Comparison of ENCODE assay signal across 8 cellular contexts in the genomic region with DNA sequence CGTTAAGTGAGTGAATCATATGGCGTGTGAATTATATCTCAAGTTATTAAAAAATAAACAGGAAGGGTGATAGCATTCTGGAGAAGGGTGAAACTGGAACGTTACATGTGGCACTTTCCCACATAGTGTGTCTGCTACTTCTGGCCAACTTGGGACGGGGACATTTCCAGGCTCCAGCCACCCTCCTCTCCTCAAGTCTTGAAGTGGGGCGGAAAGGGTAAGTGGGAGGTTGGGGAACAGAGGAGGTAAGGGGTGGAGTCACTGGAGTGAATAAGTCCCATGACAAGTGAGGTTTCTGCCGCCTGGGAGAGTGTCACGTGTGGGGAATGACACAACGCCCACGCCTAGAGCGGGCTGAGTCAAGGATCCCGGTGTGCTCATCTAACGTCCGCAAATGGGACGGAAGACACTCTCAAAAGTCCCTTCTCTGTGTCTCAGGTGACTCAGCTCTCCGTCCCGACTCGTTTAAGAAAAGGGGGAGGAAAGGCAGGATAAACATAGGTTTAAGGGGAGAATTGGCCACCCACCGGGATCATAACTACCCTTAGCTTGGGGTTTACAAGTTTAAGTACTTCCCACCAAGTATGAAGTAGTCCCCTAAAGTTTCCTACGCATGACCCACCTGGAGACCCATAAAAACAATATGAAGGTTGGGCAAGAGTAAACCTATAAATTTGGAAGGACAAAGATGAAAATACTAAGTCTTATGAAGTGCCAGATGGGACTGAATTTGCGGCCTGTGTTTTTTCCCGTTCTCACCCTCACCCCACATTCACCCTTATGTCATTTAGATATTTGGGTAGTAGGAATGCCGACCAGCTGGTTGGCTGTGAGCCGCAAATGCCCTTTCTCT. TPM values are rescaled to one million over a fixed set of nuclear protein-coding genes. Genes with fewer than 3 reads are reported as not detected.
A peak's percentile ranks its signal among the peaks of the same experiment; 100 is the strongest.
DNase-seq lines count a peak whose midpoint lies in the region; ATAC-seq and TF ChIP-seq lines count a peak whose summit lies in the region.

No MANE protein-coding gene starts in this region.

- peak overlapping the region; percentile 91 for H3K4me2 ChIP-seq in mammary epithelial cell (ENCODE audit: insufficient read depth, low read depth, low read length)

- H3K4me3 Mint-ChIP-seq in WTC11, result peak overlapping the region; percentile 96

- H3K36me3 ChIP-seq in mammary epithelial cell (ENCODE audit: insufficient read depth, low read length), result no peaks in the 10 kb centered on the region

- H3K79me2 ChIP-seq in mammary epithelial cell (ENCODE audit: insufficient read depth, low read length), result peaks cover 37% of the 10 kb centered on the region

- in situ Hi-C loops in mammary epithelial cell (cut with MboI; ENCODE audit: low sequenced_read_pairs in 2 of 2), result no loop called here

- peaks cover 27% of the 10 kb centered on the region for H3K4me1 Mint-ChIP-seq in WTC11

- H3K9ac ChIP-seq in mammary epithelial cell (ENCODE audit: insufficient read depth, low read length), result peak overlapping the region; percentile 100

- BruUV-seq in mammary epithelial cell (replicated peaks; lab: Mats Ljungman, UMichigan), result TSS peak; percentile 76

- peak; percentile 38 for ATAC-seq in GM21723 (IDR thresholded peaks at IDR 0.05; ENCODE audit: unreplicated experiment)
- peak; percentile 16 for ATAC-seq in WTC11

- no peaks in the 10 kb centered on the region for H3K9me3 ChIP-seq in mammary epithelial cell (replicated peaks; ENCODE audit: insufficient read depth, low read length)

- TF ChIP-seq CTCF in WTC11 (IDR thresholded peaks at IDR 0.05), result no peak
- TF ChIP-seq CTCF in mammary epithelial cell (conservative IDR thresholded peaks at IDR 0.05 in 1 of 2, IDR thresholded peaks at IDR 0.05 in 1 of 2; ENCODE audit: extremely low read depth in 1 of 2, insufficient read depth in 1 of 2, low read depth in 1 of 2, low read length in 2 of 2), result no peak

- H3K4me3 ChIP-seq in mammary epithelial cell (replicated peaks in 1 of 3; ENCODE audit: insufficient read depth in 1 of 3, low read depth in 2 of 3, low read length in 3 of 3) (peak overlapping the region; percentile 48 to 67 (median 58)), skin epidermis (peak overlapping the region; percentile 34 to 100 (median 87))

- no peaks in the 10 kb centered on the region for H3K27me3 ChIP-seq in mammary epithelial cell (ENCODE audit: insufficient read depth, low read length)

- no peaks in the 10 kb centered on the region for H3K27me3 Mint-ChIP-seq in WTC11 (ENCODE audit: low read depth)

- 7% methylated on average over 19 of the region's 23 CpGs for WGBS in mammary epithelial cell (ENCODE audit: low coverage, missing lambda C conversion rate)

- peak overlapping the region; percentile 99 for H3K27ac Mint-ChIP-seq in WTC11

- H3K4me1 ChIP-seq in mammary epithelial cell (ENCODE audit: insufficient read depth, low read length), result peaks cover 30% of the 10 kb centered on the region

- H3K27ac ChIP-seq in mammary epithelial cell (ENCODE audit: insufficient read depth, low read depth, low read length) (peak overlapping the region; percentile 100), skin epidermis (peak overlapping the region; percentile 82 to 100 (median 98))

- no peaks in the 10 kb centered on the region for H4K20me1 ChIP-seq in mammary epithelial cell (ENCODE audit: insufficient read depth, low read length)

- H3K9me3 Mint-ChIP-seq in WTC11, result no peaks in the 10 kb centered on the region

- dilution Hi-C loops in mammary epithelial cell (cut with HindIII; ENCODE audit: low sequenced_read_pairs), result no loop called here

- H2AFZ ChIP-seq in mammary epithelial cell (ENCODE audit: low read depth, low read length), result peak overlapping the region; percentile 83

- H3K36me3 Mint-ChIP-seq in WTC11, result no peaks in the 10 kb centered on the region

- DNase-seq in CMK (ENCODE audit: low read depth) (peak; percentile 85), NCI-H146 treated with DMSO at 0.1 percent for 48 hours (lab: John Stamatoyannopoulos, UW; ENCODE audit: unreplicated experiment) (peak; percentile 69), WTC11 (ENCODE audit: low spot score) (peak; percentile 45), mammary epithelial cell (peak; percentile 99), iPS-NIHi7 (ENCODE audit: extremely low spot score) (peak; percentile 78), NCI-H446 treated with DMSO at 0.1 percent for 48 hours (lab: John Stamatoyannopoulos, UW) (no peak)

- CTCF ChIA-PET in WTC11 (lab: Charles Lee) (interaction anchor here (1.0 to 2.3 kb wide), 4 partner anchors 32 to 121 kb away, joined by 3 to 23 read pairs (median 4); a partner anchor contains a TSS), mammary epithelial cell (lab: Charles Lee; ENCODE audit: low non-redundant PET) (interaction anchor here (0.6 kb wide), 1 partner anchor 484 kb away, joined by 3 read pairs; no protein-coding TSS in a partner anchor)

- POLR2A ChIA-PET in WTC11 (lab: Charles Lee), result interaction anchor here (1.0 to 2.2 kb wide), 5 partner anchors 31 to 255 kb away, joined by 4 to 11 read pairs (median 5); a partner anchor contains a TSS

- intact Hi-C loops in mammary epithelial cell (cut with micrococcal nuclease), result loop anchor here (1.0 to 5.0 kb wide), 4 partner anchors 35 to 170 kb away; a partner anchor contains a TSS

TF ChIP-seq in WTC11, 78 proteins besides CTCF, POLR2A, EP300 and RAD21 (continues in another document):
- TF ChIP-seq, protein P1, sequence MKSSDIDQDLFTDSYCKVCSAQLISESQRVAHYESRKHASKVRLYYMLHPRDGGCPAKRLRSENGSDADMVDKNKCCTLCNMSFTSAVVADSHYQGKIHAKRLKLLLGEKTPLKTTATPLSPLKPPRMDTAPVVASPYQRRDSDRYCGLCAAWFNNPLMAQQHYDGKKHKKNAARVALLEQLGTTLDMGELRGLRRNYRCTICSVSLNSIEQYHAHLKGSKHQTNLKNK (CRISPR knock-in tag; IDR thresholded peaks at IDR 0.05), result no peak
- TF ChIP-seq NFE2L1 (CRISPR knock-in tag; IDR thresholded peaks at IDR 0.05) (0 out of 2 replicates have a peak, but pooled peaks have one; percentile 75), JAZF1 (CRISPR knock-in tag; IDR thresholded peaks at IDR 0.05) (no peak), ZNF138 (CRISPR knock-in tag; conservative IDR thresholded peaks at IDR 0.05) (no peak), ZNF423 (CRISPR knock-in tag; IDR thresholded peaks at IDR 0.05) (no peak), SMAD3 (CRISPR knock-in tag; IDR thresholded peaks at IDR 0.05; ENCODE audit: borderline replicate concordance) (no peak)
- TF ChIP-seq, protein P2, sequence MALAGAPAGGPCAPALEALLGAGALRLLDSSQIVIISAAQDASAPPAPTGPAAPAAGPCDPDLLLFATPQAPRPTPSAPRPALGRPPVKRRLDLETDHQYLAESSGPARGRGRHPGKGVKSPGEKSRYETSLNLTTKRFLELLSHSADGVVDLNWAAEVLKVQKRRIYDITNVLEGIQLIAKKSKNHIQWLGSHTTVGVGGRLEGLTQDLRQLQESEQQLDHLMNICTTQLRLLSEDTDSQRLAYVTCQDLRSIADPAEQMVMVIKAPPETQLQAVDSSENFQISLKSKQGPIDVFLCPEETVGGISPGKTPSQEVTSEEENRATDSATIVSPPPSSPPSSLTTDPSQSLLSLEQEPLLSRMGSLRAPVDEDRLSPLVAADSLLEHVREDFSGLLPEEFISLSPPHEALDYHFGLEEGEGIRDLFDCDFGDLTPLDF (CRISPR knock-in tag; IDR thresholded peaks at IDR 0.05), result no peak
- TF ChIP-seq, protein P3, sequence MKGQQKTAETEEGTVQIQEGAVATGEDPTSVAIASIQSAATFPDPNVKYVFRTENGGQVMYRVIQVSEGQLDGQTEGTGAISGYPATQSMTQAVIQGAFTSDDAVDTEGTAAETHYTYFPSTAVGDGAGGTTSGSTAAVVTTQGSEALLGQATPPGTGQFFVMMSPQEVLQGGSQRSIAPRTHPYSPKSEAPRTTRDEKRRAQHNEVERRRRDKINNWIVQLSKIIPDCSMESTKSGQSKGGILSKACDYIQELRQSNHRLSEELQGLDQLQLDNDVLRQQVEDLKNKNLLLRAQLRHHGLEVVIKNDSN (CRISPR knock-in tag; IDR thresholded peaks at IDR 0.05), result peak; percentile 89
- TF ChIP-seq, protein P4, sequence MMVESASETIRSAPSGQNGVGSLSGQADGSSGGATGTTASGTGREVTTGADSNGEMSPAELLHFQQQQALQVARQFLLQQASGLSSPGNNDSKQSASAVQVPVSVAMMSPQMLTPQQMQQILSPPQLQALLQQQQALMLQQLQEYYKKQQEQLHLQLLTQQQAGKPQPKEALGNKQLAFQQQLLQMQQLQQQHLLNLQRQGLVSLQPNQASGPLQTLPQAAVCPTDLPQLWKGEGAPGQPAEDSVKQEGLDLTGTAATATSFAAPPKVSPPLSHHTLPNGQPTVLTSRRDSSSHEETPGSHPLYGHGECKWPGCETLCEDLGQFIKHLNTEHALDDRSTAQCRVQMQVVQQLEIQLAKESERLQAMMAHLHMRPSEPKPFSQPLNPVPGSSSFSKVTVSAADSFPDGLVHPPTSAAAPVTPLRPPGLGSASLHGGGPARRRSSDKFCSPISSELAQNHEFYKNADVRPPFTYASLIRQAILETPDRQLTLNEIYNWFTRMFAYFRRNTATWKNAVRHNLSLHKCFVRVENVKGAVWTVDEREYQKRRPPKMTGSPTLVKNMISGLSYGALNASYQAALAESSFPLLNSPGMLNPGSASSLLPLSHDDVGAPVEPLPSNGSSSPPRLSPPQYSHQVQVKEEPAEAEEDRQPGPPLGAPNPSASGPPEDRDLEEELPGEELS (CRISPR knock-in tag; IDR thresholded peaks at IDR 0.05), result no peak
- TF ChIP-seq, protein P5, sequence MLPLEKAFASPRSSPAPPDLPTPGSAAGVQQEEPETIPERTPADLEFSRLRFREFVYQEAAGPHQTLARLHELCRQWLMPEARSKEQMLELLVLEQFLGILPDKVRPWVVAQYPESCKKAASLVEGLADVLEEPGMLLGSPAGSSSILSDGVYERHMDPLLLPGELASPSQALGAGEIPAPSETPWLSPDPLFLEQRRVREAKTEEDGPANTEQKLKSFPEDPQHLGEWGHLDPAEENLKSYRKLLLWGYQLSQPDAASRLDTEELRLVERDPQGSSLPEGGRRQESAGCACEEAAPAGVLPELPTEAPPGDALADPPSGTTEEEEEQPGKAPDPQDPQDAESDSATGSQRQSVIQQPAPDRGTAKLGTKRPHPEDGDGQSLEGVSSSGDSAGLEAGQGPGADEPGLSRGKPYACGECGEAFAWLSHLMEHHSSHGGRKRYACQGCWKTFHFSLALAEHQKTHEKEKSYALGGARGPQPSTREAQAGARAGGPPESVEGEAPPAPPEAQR (CRISPR knock-in tag; IDR thresholded peaks at IDR 0.05), result no peak

RNA-seq across cellular contexts. Expression of a gene that starts 1.2 kb away (rescaled TPM):
- total RNA-seq in WTC11 (2021), result 39.6 to 51.9 TPM (median 41.4 TPM) in 3 replicates
- 10 to 100 TPM; 80.4 to 95.3 TPM for total RNA-seq in mammary epithelial cell
- 24.0 TPM for polyA plus RNA-seq in mammary epithelial cell
- 90.9 TPM for polyA minus RNA-seq in mammary epithelial cell

RNA-seq across cellular contexts. Expression of a gene that starts 31.5 kb away (rescaled TPM):
- total RNA-seq in WTC11 (2021) (210 to 238 TPM (median 210 TPM) in 3 replicates), mammary epithelial cell (100 to 1,000 TPM in 1 of 2 donors, 10 to 100 TPM in 1; 47.7 to 180 TPM)
- 392 TPM for polyA plus RNA-seq in mammary epithelial cell
- 43.2 TPM for polyA minus RNA-seq in mammary epithelial cell

RNA-seq across cellular contexts. Expression of a gene that starts 44.4 kb away (rescaled TPM):
- total RNA-seq in WTC11 (2021) (746 to 781 TPM (median 746 TPM) in 3 replicates), mammary epithelial cell (100 to 1,000 TPM; 469 to 832 TPM)
- 999 TPM for polyA plus RNA-seq in mammary epithelial cell
- polyA minus RNA-seq in mammary epithelial cell, result 274 TPM
